In genomic region chr3:123583563-123583962, GRCh38 we compare ENCODE assay signal across 1 cellular context.
TF ChIP-seq lines count a peak whose summit lies in the region.

No MANE protein-coding gene starts in this region.

TF ChIP-seq in K562, 482 proteins besides CTCF, POLR2A, EP300 and RAD21:
- no peak for TF ChIP-seq ZNF280A (IDR thresholded peaks at IDR 0.05; ENCODE audit: low read depth, partially characterized antibody)
- TF ChIP-seq MBD1 (CRISPR knock-in tag; IDR thresholded peaks at IDR 0.05): no peak
- TF ChIP-seq ZNF316 (IDR thresholded peaks at IDR 0.05): 0 out of 2 replicates have a peak, but pooled peaks have one; percentile 7
- no peak for TF ChIP-seq ZFP91 (CRISPR knock-in tag; IDR thresholded peaks at IDR 0.05)
- no peak for TF ChIP-seq SNAPC5 (CRISPR knock-in tag; IDR thresholded peaks at IDR 0.05)
- TF ChIP-seq FOXJ3 (CRISPR knock-in tag; IDR thresholded peaks at IDR 0.05): no peak
TF ChIP-seq in K562: peak in this region for 1.
